28 cellular contexts compared by ENCODE assay signal in the genomic region with DNA sequence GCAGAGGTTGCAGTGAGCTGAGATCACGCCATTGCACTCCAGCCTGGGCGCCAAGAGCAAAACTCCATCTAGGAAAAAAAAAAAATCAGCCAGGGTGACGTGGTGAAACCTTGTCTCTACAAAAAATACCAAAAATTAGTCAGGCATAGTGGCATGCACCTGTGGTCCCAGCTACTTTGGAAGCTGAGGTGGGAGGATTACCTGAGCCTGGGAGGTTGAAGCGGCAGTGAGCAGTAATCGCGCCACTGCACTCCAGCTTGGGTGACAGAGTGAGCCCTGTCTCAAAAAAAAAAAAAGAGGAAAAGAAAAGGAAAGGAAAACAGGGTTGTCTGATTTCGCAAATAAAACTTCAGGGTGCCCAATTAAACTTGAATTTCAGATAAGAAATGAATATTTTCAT.
"Had no signal": no experiment of that assay in that cellular context is flagged by ENCODE, and none has a peak within 500 bp of the region (broad histone marks: within the 10 kb centered on the region; RNA-seq: fewer than 3 reads in every experiment).

No MANE protein-coding gene starts in this region.

- H2AFZ ChIP-seq: hepatocyte had no signal

- H3K27ac ChIP-seq: ascending aorta, brain microvascular endothelial cell, hepatocyte, tibial nerve, uterus had no signal

- H3K36me3 ChIP-seq: ascending aorta, brain microvascular endothelial cell, pancreas, tibial nerve, uterus had no signal

- H3K4me1 Mint-ChIP-seq: activated CD4-positive, alpha-beta T cell treated with anti-CD3 and anti-CD28 coated beads for 36 hours; activated T-helper 17 cell treated with anti-CD3 and anti-CD28 coated beads, Interleukin-2, amount 50 U/mL, for 72 hours; stimulated activated naive CD8-positive, alpha-beta T cell treated with anti-CD3 and anti-CD28 coated beads, Interleukin-15, amount 100 ng/mL, for 72 hours had no signal

- H3K9me3 ChIP-seq: ascending aorta, pancreas, tibial nerve, uterus had no signal

- H3K27ac Mint-ChIP-seq: activated B cell treated with CpG ODN at 0.5 μM for 24 hours; activated CD4-positive, alpha-beta T cell treated with anti-CD3 and anti-CD28 coated beads for 36 hours; activated T-cell treated with anti-CD3 and anti-CD28 coated beads, Interleukin-2, amount 50 U/mL, for 24 hours; activated T-helper 17 cell treated with anti-CD3 and anti-CD28 coated beads, Interleukin-2, amount 50 U/mL, for 72 hours; nephron progenitor cell; stimulated activated naive CD8-positive, alpha-beta T cell treated with anti-CD3 and anti-CD28 coated beads, Interleukin-15, amount 100 ng/mL, for 72 hours had no signal

- ATAC-seq: activated CD4-positive, alpha-beta T cell treated with anti-CD3 and anti-CD28 coated beads for 36 hours; activated naive CD4-positive, alpha-beta T cell treated with anti-CD3 and anti-CD28 coated beads, Interleukin-2, amount 50 U/mL, for 72 hours; activated T-helper 17 cell treated with anti-CD3 and anti-CD28 coated beads, Interleukin-2, amount 50 U/mL, for 72 hours; esophagus mucosa; left cardiac atrium; pancreas; right cardiac atrium; stimulated activated naive CD8-positive, alpha-beta T cell treated with anti-CD3 and anti-CD28 coated beads, Interleukin-15, amount 100 ng/mL, for 72 hours had no signal

- FAIRE-seq: endothelial cell of umbilical vein, frontal cortex, pancreas, TTC549 had no signal

- H3K9me3 Mint-ChIP-seq: activated B cell treated with CpG ODN at 0.5 μM for 24 hours; activated naive CD4-positive, alpha-beta T cell treated with anti-CD3 and anti-CD28 coated beads, Interleukin-2, amount 50 U/mL, for 72 hours; activated T-cell treated with anti-CD3 and anti-CD28 coated beads, Interleukin-2, amount 50 U/mL, for 24 hours; activated T-helper 17 cell treated with anti-CD3 and anti-CD28 coated beads, Interleukin-2, amount 50 U/mL, for 72 hours; memory B cell; nephron progenitor cell; stimulated activated naive CD8-positive, alpha-beta T cell treated with anti-CD3 and anti-CD28 coated beads, Interleukin-15, amount 100 ng/mL, for 72 hours had no signal

- H3K4me3 ChIP-seq: ascending aorta, hepatocyte, pancreas, tibial nerve, uterus had no signal

- H3K27me3 ChIP-seq: ascending aorta, brain microvascular endothelial cell, hepatocyte, pancreas, tibial nerve, uterus had no signal

- H3K4me3 Mint-ChIP-seq: activated B cell treated with CpG ODN at 0.5 μM for 24 hours; activated CD4-positive, alpha-beta T cell treated with anti-CD3 and anti-CD28 coated beads for 36 hours; activated T-cell treated with anti-CD3 and anti-CD28 coated beads, Interleukin-2, amount 50 U/mL, for 24 hours; activated T-helper 17 cell treated with anti-CD3 and anti-CD28 coated beads, Interleukin-2, amount 50 U/mL, for 72 hours; memory B cell; nephron progenitor cell; stimulated activated naive CD8-positive, alpha-beta T cell treated with anti-CD3 and anti-CD28 coated beads, Interleukin-15, amount 100 ng/mL, for 72 hours had no signal

- DNase-seq: activated B cell treated with CpG ODN at 0.5 μM for 24 hours; activated CD4-positive, alpha-beta T cell treated with anti-CD3 and anti-CD28 coated beads for 36 hours; activated CD4-positive, alpha-beta T cell treated with anti-CD3 and anti-CD28 coated beads, Interleukin-2, amount 50 U/mL, for 4 hours; activated CD8-positive, alpha-beta memory T cell treated with anti-CD3 and anti-CD28 coated beads for 24 hours; activated CD8-positive, alpha-beta memory T cell treated with anti-CD3 and anti-CD28 coated beads, Interleukin-2, amount 50 U/mL, for 4 hours; activated T-cell treated with anti-CD3 and anti-CD28 coated beads, Interleukin-2, amount 50 U/mL, for 24 hours; brain microvascular endothelial cell; caudate nucleus; effector memory CD4-positive, alpha-beta T cell; glutamatergic neuron; left cardiac atrium; nephron progenitor cell; pancreas; right cardiac atrium; stimulated activated CD4-positive, alpha-beta T cell treated with anti-CD3 and anti-CD28 coated beads, Interleukin-12 subunit alpha, Interleukin-12 subunit beta, amount 100 ng/mL, for 4 hours; stimulated activated CD4-positive, alpha-beta T cell treated with anti-CD3 and anti-CD28 coated beads, Interleukin-4, amount 100 ng/mL, for 4 hours; stimulated activated naive CD8-positive, alpha-beta T cell treated with anti-CD3 and anti-CD28 coated beads, Interleukin-15, amount 100 ng/mL, for 72 hours; uterus had no signal

- H3K27me3 Mint-ChIP-seq: activated B cell treated with CpG ODN at 0.5 μM for 24 hours; activated CD4-positive, alpha-beta T cell treated with anti-CD3 and anti-CD28 coated beads for 36 hours; activated T-cell treated with anti-CD3 and anti-CD28 coated beads, Interleukin-2, amount 50 U/mL, for 24 hours; activated T-helper 17 cell treated with anti-CD3 and anti-CD28 coated beads, Interleukin-2, amount 50 U/mL, for 72 hours; memory B cell; stimulated activated naive CD8-positive, alpha-beta T cell treated with anti-CD3 and anti-CD28 coated beads, Interleukin-15, amount 100 ng/mL, for 72 hours had no signal

- H3K4me2 ChIP-seq: hepatocyte had no signal

- H3K4me1 ChIP-seq: uterus had no signal

- H3K36me3 Mint-ChIP-seq: activated naive CD4-positive, alpha-beta T cell treated with anti-CD3 and anti-CD28 coated beads, Interleukin-2, amount 50 U/mL, for 72 hours had no signal
